In genomic region chr12:26298785-26299621, GRCh38 we compare ENCODE assay signal across 8 cellular contexts.
DNase-seq lines count a peak whose midpoint lies in the region; ATAC-seq and TF ChIP-seq lines count a peak whose summit lies in the region.

No MANE protein-coding gene starts in this region.

- no peak overlapping the region for H3K27ac Mint-ChIP-seq in activated T-cell treated with anti-CD3 and anti-CD28 coated beads, Interleukin-2, amount 50 U/mL, for 24 hours

- peak; percentile 99 for ATAC-seq in HG02610 (IDR thresholded peaks at IDR 0.05; ENCODE audit: unreplicated experiment)
- peak; percentile 88 for ATAC-seq in thoracic aorta (ENCODE audit: insufficient number of reproducible peaks, low FRiP score, low read depth)

- H3K27me3 Mint-ChIP-seq in activated T-cell treated with anti-CD3 and anti-CD28 coated beads, Interleukin-2, amount 50 U/mL, for 24 hours, result peaks cover 9% of the 10 kb centered on the region

- DNase-seq in activated T-cell treated with anti-CD3 and anti-CD28 coated beads, Interleukin-2, amount 50 U/mL, for 24 hours, result no peak
- DNase-seq in activated T-cell treated with anti-CD3 and anti-CD28 coated beads, Interleukin-2, amount 50 U/mL, for 48 hours, result no peak
- peak; percentile 97 for DNase-seq in MV-4-11 (lab: John Stamatoyannopoulos, UW)
- DNase-seq in astrocyte of the cerebellum (ENCODE audit: low read depth), result peak; percentile 55
- peak; percentile 79 for DNase-seq in islet precursor cell
- no peak for DNase-seq in thoracic aorta (ENCODE audit: low spot score)
- no peak for DNase-seq in cerebellum (ENCODE audit: low spot score)

- no peaks in the 10 kb centered on the region for H3K36me3 Mint-ChIP-seq in activated T-cell treated with anti-CD3 and anti-CD28 coated beads, Interleukin-2, amount 50 U/mL, for 24 hours (ENCODE audit: low read depth)

- no peak overlapping the region for H3K4me3 ChIP-seq in astrocyte of the cerebellum (ENCODE audit: low read depth, low read length)
- peak overlapping the region; percentile 50 for H3K4me3 ChIP-seq in thoracic aorta

- no peaks in the 10 kb centered on the region for H3K36me3 ChIP-seq in thoracic aorta

- no peaks in the 10 kb centered on the region for H3K9me3 ChIP-seq in thoracic aorta

- peaks cover 26% of the 10 kb centered on the region for H3K4me1 Mint-ChIP-seq in activated T-cell treated with anti-CD3 and anti-CD28 coated beads, Interleukin-2, amount 50 U/mL, for 24 hours (ENCODE audit: low read depth)

- no peaks in the 10 kb centered on the region for H3K27me3 ChIP-seq in thoracic aorta (replicated peaks; ENCODE audit: insufficient read depth)

- in situ Hi-C loops in astrocyte of the cerebellum (cut with HindIII; ENCODE audit: low sequenced_read_pairs), result no loop called here

- peaks cover 2% of the 10 kb centered on the region for H3K9me3 Mint-ChIP-seq in activated T-cell treated with anti-CD3 and anti-CD28 coated beads, Interleukin-2, amount 50 U/mL, for 24 hours

- peak overlapping the region; percentile 64 to 65 for H3K27ac ChIP-seq in thoracic aorta

- TF ChIP-seq CTCF in astrocyte of the cerebellum (IDR thresholded peaks at IDR 0.05; ENCODE audit: low read depth, low read length, missing control alignments) (peak; percentile 47), thoracic aorta (IDR thresholded peaks at IDR 0.05) (peak; percentile 53)

- peak overlapping the region; percentile 31 for H3K4me3 Mint-ChIP-seq in activated T-cell treated with anti-CD3 and anti-CD28 coated beads, Interleukin-2, amount 50 U/mL, for 24 hours

- H3K4me1 ChIP-seq in thoracic aorta (ENCODE audit: control insufficient read depth in 1 of 2, low read depth in 2 of 2), result peaks cover 10 to 18% of the 10 kb centered on the region in 2 donors

Comparison
In these comparisons a context has a peak if more than half of its experiments do, and no peak if none do; other contexts are left out.
1. DNase-seq: peak in MV-4-11 (single experiment), astrocyte of the cerebellum (single experiment) and islet precursor cell (single experiment); none in activated T-cell treated with anti-CD3 and anti-CD28 coated beads, Interleukin-2, amount 50 U/mL, for 24 hours (single experiment), activated T-cell treated with anti-CD3 and anti-CD28 coated beads, Interleukin-2, amount 50 U/mL, for 48 hours (0 of 2), thoracic aorta (single experiment) and cerebellum (single experiment).